ENCODE assay signal across 12 cellular contexts in genomic region chr15:63051701-63052066, GRCh38. TPM values are rescaled to one million over a fixed set of nuclear protein-coding genes. Genes with fewer than 3 reads are reported as not detected.
DNase-seq lines count a peak whose midpoint lies in the region; ATAC-seq and TF ChIP-seq lines count a peak whose summit lies in the region.
"Had no signal": no experiment of that assay in that cellular context is flagged by ENCODE, and none has a peak within 500 bp of the region (broad histone marks: within the 10 kb centered on the region; RNA-seq: fewer than 3 reads in every experiment).

No MANE protein-coding gene starts in this region.

- H3K4me3 Mint-ChIP-seq in chondrocyte (ENCODE audit: unreplicated experiment), result peak overlapping the region; percentile 82
- H3K4me3 Mint-ChIP-seq: central memory CD8-positive, alpha-beta T cell had no signal

- no peaks in the 10 kb centered on the region for H3K27me3 Mint-ChIP-seq in chondrocyte (ENCODE audit: low read depth)

- H3K4me1 ChIP-seq in HUES64 (ENCODE audit: insufficient read depth, low read length) (peaks cover 50% of the 10 kb centered on the region), muscle layer of colon (ENCODE audit: insufficient read depth, low read length) (peaks cover 76% of the 10 kb centered on the region), tibial nerve (peaks cover 0 to 87% (median 53%) of the 10 kb centered on the region in 4 donors)

- peak overlapping the region; percentile 96 for H3K27ac Mint-ChIP-seq in chondrocyte (ENCODE audit: unreplicated experiment)
- H3K27ac Mint-ChIP-seq: activated T-helper 2 cell treated with anti-CD3 and anti-CD28 coated beads, Interferon-gamma antibody, Interleukin-2, Interleukin-4, amounts not matched to agents 10 μg/mL and 5 μg/mL and 100 μg/mL, durations not matched to agents 14 hours and 24 hours and 36 hours; T-helper 17 cell had no signal

- no peaks in the 10 kb centered on the region for H3K9me3 Mint-ChIP-seq in chondrocyte (ENCODE audit: low read depth)
- H3K9me3 Mint-ChIP-seq: activated T-helper 2 cell treated with anti-CD3 and anti-CD28 coated beads, Interferon-gamma antibody, Interleukin-2, Interleukin-4, amounts not matched to agents 10 μg/mL and 5 μg/mL and 100 μg/mL, durations not matched to agents 14 hours and 24 hours and 36 hours; central memory CD8-positive, alpha-beta T cell had no signal

- H3K27me3 ChIP-seq in HUES64 (ENCODE audit: insufficient read depth, low read length) (no peaks in the 10 kb centered on the region), muscle layer of colon (ENCODE audit: control insufficient read depth in 1 of 2, insufficient read depth in 2 of 2, low read length in 2 of 2) (no peaks in the 10 kb centered on the region), tibial nerve (no peaks in the 10 kb centered on the region)

- H3K4me1 Mint-ChIP-seq in chondrocyte (ENCODE audit: low read depth), result peaks cover 93% of the 10 kb centered on the region

- no peak for TF ChIP-seq POLR2A in tibial nerve (IDR thresholded peaks at IDR 0.05)

- DNase-seq in chondrocyte (ENCODE audit: low spot score) (no peak), tibial nerve (ENCODE audit: low spot score in 2 of 2) (no peak)
- no peak for DNase-seq in stimulated activated CD4-positive, alpha-beta T cell treated with anti-CD3 and anti-CD28 coated beads, Interleukin-1b, Interleukin-23, amount 100 ng/mL, for 48 hours
- DNase-seq: activated CD4-positive, alpha-beta T cell treated with anti-CD3 and anti-CD28 coated beads, Interleukin-2, amount 50 U/mL, for 4 hours; islet precursor cell; T-helper 17 cell had no signal

- H3K36me3 ChIP-seq in HUES64 (ENCODE audit: insufficient read depth, low read length), result peaks cover 82% of the 10 kb centered on the region
- peaks cover 68% of the 10 kb centered on the region for H3K36me3 ChIP-seq in muscle layer of colon (ENCODE audit: insufficient read depth, low read length)
- peaks cover 0 to 5% (median 0%) of the 10 kb centered on the region in 3 donors for H3K36me3 ChIP-seq in tibial nerve

- TF ChIP-seq EP300 in tibial nerve (IDR thresholded peaks at IDR 0.05), result no peak

- H3K4me3 ChIP-seq in HUES64 (ENCODE audit: low read length) (no peak overlapping the region), muscle layer of colon (ENCODE audit: low read depth in 1 of 2, low read length in 2 of 2) (peak overlapping the region in 1 of 2 donors; percentile 17), tibial nerve (no peak overlapping the region)

- H3K36me3 Mint-ChIP-seq in chondrocyte (ENCODE audit: low read depth), result peaks cover 63% of the 10 kb centered on the region

- no peak for ATAC-seq in HG02642 (IDR thresholded peaks at IDR 0.05; ENCODE audit: poor library complexity, unreplicated experiment)
- no peak for ATAC-seq in GM19452 (IDR thresholded peaks at IDR 0.05; ENCODE audit: unreplicated experiment)
- ATAC-seq: T-helper 17 cell had no signal

- H3K9me3 ChIP-seq in HUES64 (ENCODE audit: insufficient read depth, low read depth, low read length) (no peaks in the 10 kb centered on the region), muscle layer of colon (ENCODE audit: low read length) (no peaks in the 10 kb centered on the region), tibial nerve (no peaks in the 10 kb centered on the region)

- H3K9ac ChIP-seq in HUES64 (ENCODE audit: low read depth, low read length) (no peak overlapping the region), muscle layer of colon (ENCODE audit: low read length) (peak overlapping the region; percentile 45)

- no peak for TF ChIP-seq CTCF in chondrocyte (IDR thresholded peaks at IDR 0.05)
- no peak for TF ChIP-seq CTCF in tibial nerve (IDR thresholded peaks at IDR 0.05)

- H3K27ac ChIP-seq in HUES64 (ENCODE audit: low read depth, low read length), result peak overlapping the region; percentile 31
- H3K27ac ChIP-seq in muscle layer of colon (ENCODE audit: low read depth, low read length), result peak overlapping the region; percentile 94
- H3K27ac ChIP-seq in tibial nerve, result peak overlapping the region in 3 of 4 donors; percentile 84 to 90 (median 88)

RNA-seq across cellular contexts. Expression of gene TPM1, which starts 9.1 kb away (rescaled TPM):
- 315 TPM for polyA plus RNA-seq in HUES64 (2013, experiment 1 of 2)
- polyA plus RNA-seq in HUES64 (2013, experiment 2 of 2), result 324 TPM
- total RNA-seq in chondrocyte, result 2,291 to 2,367 TPM (median 2,332 TPM) in 3 replicates
- total RNA-seq in tibial nerve, result 100 to 1,000 TPM; 311 to 468 (median 366) TPM

Comparison
In these comparisons a context has a peak if more than half of its experiments do, and no peak if none do; other contexts are left out.
1. H3K27ac ChIP-seq: peak in every context shown above with its lines; median percentile 94 in muscle layer of colon; 88 in tibial nerve; 31 in HUES64.